ENCODE assay signal across 1 cellular context in genomic region chr1:114346480-114347029, GRCh38.
TF ChIP-seq lines count a peak whose summit lies in the region.

No MANE protein-coding gene starts in this region.

TF ChIP-seq in K562, 482 proteins besides CTCF, POLR2A, EP300 and RAD21 (continued from another document and continues in another):
- TF ChIP-seq CREB3L1 (IDR thresholded peaks at IDR 0.05; ENCODE audit: borderline replicate concordance, low read depth) (peak; percentile 79), HSF4 (CRISPR knock-in tag; IDR thresholded peaks at IDR 0.05; ENCODE audit: borderline replicate concordance) (no peak), HNRNPL (IDR thresholded peaks at IDR 0.05; ENCODE audit: low read depth, low read length) (peak; percentile 49; the same call in 1 of the 2 replicates), ZBTB2 (IDR thresholded peaks at IDR 0.05) (no peak), E2F6 (IDR thresholded peaks at IDR 0.05; ENCODE audit: borderline replicate concordance in 1 of 2, extremely low read depth in 1 of 2, insufficient read depth in 1 of 2, insufficient read length in 1 of 2, low read depth in 1 of 2, low read length in 1 of 2, poor library complexity in 1 of 2, severe bottlenecking in 1 of 2) (peak; percentile 54 to 60), PBX2 (CRISPR knock-in tag; IDR thresholded peaks at IDR 0.05; ENCODE audit: low read depth) (no peak), PBX2 (tag; conservative IDR thresholded peaks at IDR 0.05; ENCODE audit: low read depth) (no peak), BCLAF1 (IDR thresholded peaks at IDR 0.05; ENCODE audit: borderline replicate concordance in 1 of 2, control insufficient read depth in 1 of 2, low read depth in 2 of 2, low read length in 1 of 2) (0 out of 4 replicates have a peak, but pooled peaks of 1 of the 2 experiments have one; percentile 50), CUX1 (CRISPR knock-in tag; IDR thresholded peaks at IDR 0.05) (no peak), HNRNPLL (IDR thresholded peaks at IDR 0.05; ENCODE audit: low read depth, low read length, poor library complexity, severe bottlenecking) (peak; percentile 54), ZNF445 (CRISPR knock-in tag; IDR thresholded peaks at IDR 0.05; ENCODE audit: low read depth) (no peak), ELF1 (tag; IDR thresholded peaks at IDR 0.05) (no peak), SAFB2 (IDR thresholded peaks at IDR 0.05; ENCODE audit: borderline replicate concordance, low read depth, low read length, severe bottlenecking) (no peak), KAT2B (IDR thresholded peaks at IDR 0.05; ENCODE audit: low read depth, low read length) (no peak), FOXP1 (CRISPR knock-in tag; IDR thresholded peaks at IDR 0.05) (peak; percentile 96), NFIC (IDR thresholded peaks at IDR 0.05) (peak; percentile 44; the same call in 1 of the 2 replicates), ARID4B (CRISPR knock-in tag; IDR thresholded peaks at IDR 0.05) (peak; percentile 94), NFE2L1 (tag; IDR thresholded peaks at IDR 0.05; ENCODE audit: borderline replicate concordance, low read depth) (no peak), ZBTB34 (CRISPR knock-in tag; IDR thresholded peaks at IDR 0.05) (no peak), MYNN (IDR thresholded peaks at IDR 0.05) (peak; percentile 89), MYNN (CRISPR knock-in tag; IDR thresholded peaks at IDR 0.05) (no peak), SOX6 (IDR thresholded peaks at IDR 0.05) (peak; percentile 76), C11orf30 (IDR thresholded peaks at IDR 0.05; ENCODE audit: low read depth) (0 out of 2 replicates have a peak, but pooled peaks have one; percentile 33)
